In the genomic region with DNA sequence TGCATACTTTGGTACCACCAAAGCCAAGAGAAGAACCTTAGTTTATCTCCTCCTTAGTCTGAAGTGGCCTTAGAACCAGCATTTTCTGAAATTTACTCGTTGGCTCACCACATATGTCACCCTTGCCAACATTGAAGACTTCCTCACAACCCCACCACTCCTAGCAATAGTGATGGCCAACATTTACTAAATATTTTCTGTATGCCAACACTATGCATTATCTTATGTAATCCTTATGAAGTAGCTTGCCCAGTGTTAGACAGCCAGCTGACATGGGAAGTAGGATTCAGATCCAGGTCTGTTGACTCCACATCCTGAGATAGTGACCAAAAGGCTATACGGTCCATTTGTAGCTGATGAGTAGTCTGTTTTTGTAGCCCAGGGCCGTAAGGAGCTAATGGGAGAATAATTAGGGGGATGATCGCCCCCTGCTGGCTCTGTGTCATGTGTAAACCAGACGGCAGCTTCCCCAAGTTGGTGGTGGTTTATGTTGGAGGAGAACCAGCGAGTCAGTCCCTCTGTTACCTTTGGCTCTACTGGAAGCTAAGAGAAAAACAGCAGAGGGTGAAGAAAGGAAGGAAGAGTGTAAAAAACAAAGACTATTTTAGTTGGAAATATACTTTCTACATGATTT, we compare ENCODE assay signal across 8 cellular contexts.
DNase-seq lines count a peak whose midpoint lies in the region; ATAC-seq and TF ChIP-seq lines count a peak whose summit lies in the region.

No MANE protein-coding gene starts in this region.

- no peak overlapping the region for H3K27ac ChIP-seq in MM.1S (ENCODE audit: low read length)

- no peaks in the 10 kb centered on the region for H3F3A ChIP-seq in MM.1S (ENCODE audit: insufficient read depth, low read length)

- intact Hi-C loops in activated naive CD4-positive, alpha-beta T cell treated with anti-CD3 and anti-CD28 coated beads for 36 hours (cut with micrococcal nuclease) = loop anchor here (1.0 to 2.0 kb wide), 5 partner anchors 218 to 600 kb away; no protein-coding TSS in a partner anchor
- intact Hi-C loops in posterior cingulate gyrus (cut with DNase I) = loop anchor here (1.0 to 5.0 kb wide), 3 partner anchors 211 to 557 kb away; no protein-coding TSS in a partner anchor

- H3K4me3 ChIP-seq in BE2C (ENCODE audit: low read depth, low read length) (no peak overlapping the region), MM.1S (ENCODE audit: low read length) (no peak overlapping the region)

- CTCF ChIA-PET in activated naive CD4-positive, alpha-beta T cell treated with anti-CD3 and anti-CD28 coated beads for 36 hours (lab: Charles Lee) = interaction anchor here (0.6 to 4.7 kb wide), 23 partner anchors 8 to 891 kb away, joined by 3 to 54 read pairs (median 3); no protein-coding TSS in a partner anchor

- no peak overlapping the region for H3K4me2 ChIP-seq in MM.1S (ENCODE audit: low read depth, low read length)

- no peak overlapping the region for H3K27ac Mint-ChIP-seq in activated naive CD4-positive, alpha-beta T cell treated with anti-CD3 and anti-CD28 coated beads for 36 hours
- peak overlapping the region; percentile 44 for H3K27ac Mint-ChIP-seq in type B pancreatic cell

- H3K36me3 ChIP-seq in BE2C = peaks cover 29% of the 10 kb centered on the region
- H3K36me3 ChIP-seq in MM.1S (replicated peaks; ENCODE audit: insufficient read depth, low read length) = no peaks in the 10 kb centered on the region

- peak; percentile 81 for DNase-seq in BE2C
- DNase-seq in MM.1S = peak; percentile 65
- peak; percentile 89 for DNase-seq in SK-MEL-5 (ENCODE audit: low read depth, low spot score)
- peak; percentile 84 for DNase-seq in activated naive CD4-positive, alpha-beta T cell treated with anti-CD3 and anti-CD28 coated beads for 36 hours
- peak; percentile 83 for DNase-seq in glomerular visceral epithelial cell (ENCODE audit: extremely low spot score)
- DNase-seq in posterior cingulate gyrus = peak in 8 of 10 donors; percentile 35 to 92 (median 78)
- peak; percentile 77 for DNase-seq in type B pancreatic cell (ENCODE audit: extremely low spot score, unreplicated experiment)

- no peaks in the 10 kb centered on the region for H3K9me3 Mint-ChIP-seq in activated naive CD4-positive, alpha-beta T cell treated with anti-CD3 and anti-CD28 coated beads for 36 hours
- no peaks in the 10 kb centered on the region for H3K9me3 Mint-ChIP-seq in type B pancreatic cell

- H3K36me3 Mint-ChIP-seq in activated naive CD4-positive, alpha-beta T cell treated with anti-CD3 and anti-CD28 coated beads for 36 hours (ENCODE audit: low read depth) = no peaks in the 10 kb centered on the region
- peaks cover 41% of the 10 kb centered on the region for H3K36me3 Mint-ChIP-seq in type B pancreatic cell

- TF ChIP-seq CTCF in BE2C (IDR thresholded peaks at IDR 0.05; ENCODE audit: low read depth, low read length) = peak; percentile 68
- peak; percentile 73 for TF ChIP-seq CTCF in MM.1S (IDR thresholded peaks at IDR 0.05; ENCODE audit: low read length)
- peak; percentile 86 for TF ChIP-seq CTCF in type B pancreatic cell (conservative IDR thresholded peaks at IDR 0.05)

- H4K20me1 ChIP-seq in MM.1S (ENCODE audit: insufficient read depth, low read length) = no peaks in the 10 kb centered on the region

- H3K4me1 ChIP-seq in BE2C = peaks cover 19% of the 10 kb centered on the region
- no peaks in the 10 kb centered on the region for H3K4me1 ChIP-seq in MM.1S (ENCODE audit: low read length)

- peaks cover 2% of the 10 kb centered on the region for H3K27me3 Mint-ChIP-seq in activated naive CD4-positive, alpha-beta T cell treated with anti-CD3 and anti-CD28 coated beads for 36 hours (ENCODE audit: low read depth)
- no peaks in the 10 kb centered on the region for H3K27me3 Mint-ChIP-seq in type B pancreatic cell

- H3K9me2 ChIP-seq in MM.1S (replicated peaks; ENCODE audit: insufficient read depth, low read length) = no peaks in the 10 kb centered on the region

- no peaks in the 10 kb centered on the region for H3K9me3 ChIP-seq in BE2C
- H3K9me3 ChIP-seq in MM.1S (replicated peaks; ENCODE audit: insufficient read depth, low read length) = no peaks in the 10 kb centered on the region

- H3K27me3 ChIP-seq in BE2C = no peaks in the 10 kb centered on the region
- H3K27me3 ChIP-seq in MM.1S (replicated peaks; ENCODE audit: insufficient read depth, low read length) = no peaks in the 10 kb centered on the region

- no peak overlapping the region for H3K4me3 Mint-ChIP-seq in activated naive CD4-positive, alpha-beta T cell treated with anti-CD3 and anti-CD28 coated beads for 36 hours
- H3K4me3 Mint-ChIP-seq in type B pancreatic cell = no peak overlapping the region

- H3K9ac ChIP-seq in MM.1S (ENCODE audit: low read length) = no peak overlapping the region

- H2AFZ ChIP-seq in MM.1S (ENCODE audit: low read length) = no peak overlapping the region

- in situ Hi-C loops in SK-MEL-5 (cut with HindIII; ENCODE audit: low pct_unique_long_range_greater_than_20kb, low sequenced_read_pairs) = no loop called here

- H3K4me1 Mint-ChIP-seq in activated naive CD4-positive, alpha-beta T cell treated with anti-CD3 and anti-CD28 coated beads for 36 hours (ENCODE audit: low read depth) = no peaks in the 10 kb centered on the region
- H3K4me1 Mint-ChIP-seq in type B pancreatic cell (ENCODE audit: unreplicated experiment) = peaks cover 40% of the 10 kb centered on the region

- no peaks in the 10 kb centered on the region for H3K79me2 ChIP-seq in MM.1S (ENCODE audit: low read length)

- ATAC-seq in GM19452 (IDR thresholded peaks at IDR 0.05; ENCODE audit: unreplicated experiment) = peak; percentile 66
